9 cellular contexts compared by ENCODE assay signal in the genomic region with DNA sequence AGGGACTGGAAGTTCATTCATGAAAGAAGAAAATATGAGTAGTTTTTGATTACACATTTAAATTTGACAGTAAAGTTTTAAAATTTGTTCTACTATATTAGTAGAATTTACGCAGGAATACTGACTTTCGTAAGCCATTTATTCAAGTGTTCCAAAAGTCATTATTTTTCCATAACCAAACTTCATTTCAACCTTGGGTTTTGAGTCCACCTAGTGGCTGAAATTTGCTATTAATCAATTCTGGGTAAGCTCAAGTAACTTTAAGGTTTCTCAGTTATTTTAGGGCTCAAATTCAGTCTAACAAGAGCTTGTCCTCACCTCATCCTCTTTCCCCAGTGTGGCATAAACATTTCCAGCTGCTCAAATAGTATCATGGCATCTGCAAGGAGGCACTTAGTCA.
A peak's percentile ranks its signal among the peaks of the same experiment; 100 is the strongest.
DNase-seq lines count a peak whose midpoint lies in the region; ATAC-seq and TF ChIP-seq lines count a peak whose summit lies in the region.
"Had no signal": no experiment of that assay in that cellular context is flagged by ENCODE, and none has a peak within 500 bp of the region (broad histone marks: within the 10 kb centered on the region; RNA-seq: fewer than 3 reads in every experiment).

No MANE protein-coding gene starts in this region.

- peaks cover 4% of the 10 kb centered on the region for H3K27me3 Mint-ChIP-seq in activated naive CD4-positive, alpha-beta T cell treated with anti-CD3 and anti-CD28 coated beads for 36 hours (ENCODE audit: low read depth)

- H3K4me3 Mint-ChIP-seq in activated naive CD4-positive, alpha-beta T cell treated with anti-CD3 and anti-CD28 coated beads for 36 hours = no peak overlapping the region

- DNase-seq in AG08396 (ENCODE audit: low spot score) = peak; percentile 7
- peak; percentile 28 for DNase-seq in iris pigment epithelial cell (ENCODE audit: low read depth)
- DNase-seq in SKM-1 treated with dmso at 0.1 percent for 144 hours (lab: John Stamatoyannopoulos, UW; ENCODE audit: unreplicated experiment) = no peak
- no peak for DNase-seq in activated effector memory CD4-positive, alpha-beta T cell treated with Interleukin-2 at 50 U/mL for 16 hours
- DNase-seq in activated naive CD4-positive, alpha-beta T cell treated with anti-CD3 and anti-CD28 coated beads for 36 hours = no peak
- DNase-seq in ecto neural progenitor cell (ENCODE audit: low spot score) = no peak
- DNase-seq: amniotic stem cell had no signal

- no peaks in the 10 kb centered on the region for H3K9me3 Mint-ChIP-seq in activated naive CD4-positive, alpha-beta T cell treated with anti-CD3 and anti-CD28 coated beads for 36 hours

- TF ChIP-seq CTCF in VCaP (conservative IDR thresholded peaks at IDR 0.05) = peak; percentile 65

- H3K36me3 Mint-ChIP-seq in activated naive CD4-positive, alpha-beta T cell treated with anti-CD3 and anti-CD28 coated beads for 36 hours (ENCODE audit: low read depth) = no peaks in the 10 kb centered on the region

- CTCF ChIA-PET in activated naive CD4-positive, alpha-beta T cell treated with anti-CD3 and anti-CD28 coated beads for 36 hours (lab: Charles Lee) = interaction anchor here (0.6 to 1.4 kb wide), 5 partner anchors 121 to 202 kb away, joined by 3 to 10 read pairs (median 3); no protein-coding TSS in a partner anchor

- peak; percentile 47 for ATAC-seq in GM18909 (IDR thresholded peaks at IDR 0.05; ENCODE audit: poor library complexity, unreplicated experiment)

- no peak overlapping the region for H3K27ac Mint-ChIP-seq in activated naive CD4-positive, alpha-beta T cell treated with anti-CD3 and anti-CD28 coated beads for 36 hours

- intact Hi-C loops in activated naive CD4-positive, alpha-beta T cell treated with anti-CD3 and anti-CD28 coated beads for 36 hours (cut with micrococcal nuclease) = loop anchor here (1.0 to 5.0 kb wide), 4 partner anchors 182 to 500 kb away; no protein-coding TSS in a partner anchor

- H3K4me1 Mint-ChIP-seq in activated naive CD4-positive, alpha-beta T cell treated with anti-CD3 and anti-CD28 coated beads for 36 hours (ENCODE audit: low read depth) = no peaks in the 10 kb centered on the region

- H3K27ac ChIP-seq in VCaP = no peak overlapping the region

Comparison
In these comparisons a context has a peak if more than half of its experiments do, and no peak if none do; other contexts are left out.
1. DNase-seq: peak in AG08396 (single experiment) and iris pigment epithelial cell (single experiment); none in SKM-1 treated with dmso at 0.1 percent for 144 hours (single experiment), activated effector memory CD4-positive, alpha-beta T cell treated with Interleukin-2 at 50 U/mL for 16 hours (single experiment), activated naive CD4-positive, alpha-beta T cell treated with anti-CD3 and anti-CD28 coated beads for 36 hours (single experiment) and ecto neural progenitor cell (single experiment).